1 cellular context compared by ENCODE assay signal in genomic region chr22:44379817-44380560, GRCh38.
TF ChIP-seq lines count a peak whose summit lies in the region.

No MANE protein-coding gene starts in this region.

TF ChIP-seq in IMR-90, 13 proteins besides CTCF, POLR2A, EP300 and RAD21 (continued from another document):
- TF ChIP-seq, protein P1, sequence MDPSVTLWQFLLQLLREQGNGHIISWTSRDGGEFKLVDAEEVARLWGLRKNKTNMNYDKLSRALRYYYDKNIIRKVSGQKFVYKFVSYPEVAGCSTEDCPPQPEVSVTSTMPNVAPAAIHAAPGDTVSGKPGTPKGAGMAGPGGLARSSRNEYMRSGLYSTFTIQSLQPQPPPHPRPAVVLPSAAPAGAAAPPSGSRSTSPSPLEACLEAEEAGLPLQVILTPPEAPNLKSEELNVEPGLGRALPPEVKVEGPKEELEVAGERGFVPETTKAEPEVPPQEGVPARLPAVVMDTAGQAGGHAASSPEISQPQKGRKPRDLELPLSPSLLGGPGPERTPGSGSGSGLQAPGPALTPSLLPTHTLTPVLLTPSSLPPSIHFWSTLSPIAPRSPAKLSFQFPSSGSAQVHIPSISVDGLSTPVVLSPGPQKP (IDR thresholded peaks at IDR 0.05; ENCODE audit: borderline replicate concordance, low read depth, low read length), result no peak
- TF ChIP-seq RFX5 (IDR thresholded peaks at IDR 0.05; ENCODE audit: low read depth, low read length), result no peak
- TF ChIP-seq SMC3 (IDR thresholded peaks at IDR 0.05; ENCODE audit: low read depth, low read length), result no peak
- no peak for TF ChIP-seq FOS (IDR thresholded peaks at IDR 0.05; ENCODE audit: low read depth, low read length)
